Comparison of ENCODE assay signal across 8 cellular contexts in the genomic region with DNA sequence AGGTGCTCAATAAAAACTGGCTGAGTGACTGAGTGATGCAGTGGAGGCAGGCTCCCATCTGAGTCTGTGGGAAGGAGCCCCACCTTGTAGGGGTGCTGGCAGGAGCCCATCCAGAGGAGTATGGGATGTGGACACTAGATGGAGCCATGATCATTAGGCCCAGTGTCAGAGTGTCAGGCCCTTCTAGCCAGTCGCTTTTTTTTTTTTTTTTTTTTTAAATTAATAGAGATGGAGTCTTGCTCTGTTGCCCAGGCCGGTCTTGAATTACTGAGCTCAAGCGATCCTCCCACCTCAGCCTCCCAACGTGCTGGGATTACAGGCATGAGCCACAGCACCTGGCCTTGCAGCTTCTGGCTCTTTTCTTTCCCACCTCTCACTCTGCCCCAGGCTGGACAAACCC. TPM values are rescaled to one million over a fixed set of nuclear protein-coding genes. Genes with fewer than 3 reads are reported as not detected.
A peak's percentile ranks its signal among the peaks of the same experiment; 100 is the strongest.
DNase-seq lines count a peak whose midpoint lies in the region; ATAC-seq and TF ChIP-seq lines count a peak whose summit lies in the region.

No MANE protein-coding gene starts in this region.

- H3K4me1 ChIP-seq in liver (ENCODE audit: control insufficient read depth in 4 of 4, insufficient read depth in 4 of 4, low read length in 3 of 4): peaks cover 0 to 5% (median 2%) of the 10 kb centered on the region in 4 donors

- CTCF ChIA-PET in AG04450 (lab: Charles Lee): interaction anchor here (0.5 to 2.6 kb wide), 32 partner anchors 8 to 707 kb away, joined by 3 to 15 read pairs (median 4); a partner anchor contains a TSS
- CTCF ChIA-PET in activated CD4-positive, alpha-beta T cell treated with anti-CD3 and anti-CD28 coated beads for 36 hours (lab: Charles Lee): interaction anchor here (0.7 to 2.3 kb wide), 7 partner anchors 11 to 228 kb away, joined by 3 to 10 read pairs (median 4); a partner anchor contains a TSS

- H3K4me3 ChIP-seq in AG04450 (ENCODE audit: low read depth, low read length) (no peak overlapping the region), liver (ENCODE audit: low read depth in 1 of 3, low read length in 3 of 3) (no peak overlapping the region)

- peaks cover 4 to 6% (median 5%) of the 10 kb centered on the region in 4 donors for H3K36me3 ChIP-seq in liver (ENCODE audit: control insufficient read depth in 4 of 4, insufficient read depth in 3 of 4, low read depth in 1 of 4, low read length in 3 of 4)

- DNase-seq in AG04450 (ENCODE audit: low read depth, low spot score) (no peak), GM13977 (ENCODE audit: low spot score) (peak; percentile 90), NCI-H446 (lab: John Stamatoyannopoulos, UW) (peak; percentile 38 to 69), dermis blood vessel endothelial cell (peak; percentile 91)
- DNase-seq in activated CD4-positive, alpha-beta T cell treated with anti-CD3 and anti-CD28 coated beads for 36 hours: peak; percentile 76
- DNase-seq in stimulated activated naive CD4-positive, alpha-beta T cell (lab: John Stamatoyannopoulos, UW): peak; percentile 8 to 62 (median 34)

- POLR2A ChIA-PET in AG04450 (lab: Yijun Ruan, JAX): no interaction called here
- POLR2A ChIA-PET in activated CD4-positive, alpha-beta T cell treated with anti-CD3 and anti-CD28 coated beads for 36 hours (lab: Charles Lee): no interaction called here

- intact Hi-C loops in activated CD4-positive, alpha-beta T cell treated with anti-CD3 and anti-CD28 coated beads for 36 hours (cut with DNase I, micrococcal nuclease): loop anchor here (1.0 to 5.0 kb wide), 4 partner anchors 65 to 230 kb away; no protein-coding TSS in a partner anchor

- peak overlapping the region in 1 of 2 donors; percentile 34 for H3K9ac ChIP-seq in liver (ENCODE audit: low read depth in 1 of 2, low read length in 2 of 2)

- no peak overlapping the region for H3K27ac Mint-ChIP-seq in activated CD4-positive, alpha-beta T cell treated with anti-CD3 and anti-CD28 coated beads for 36 hours

- peak; percentile 71 for ATAC-seq in HG03139 (IDR thresholded peaks at IDR 0.05; ENCODE audit: unreplicated experiment)
- peak; percentile 99 for ATAC-seq in activated CD4-positive, alpha-beta T cell treated with anti-CD3 and anti-CD28 coated beads for 36 hours

- no peaks in the 10 kb centered on the region for H3K27me3 Mint-ChIP-seq in activated CD4-positive, alpha-beta T cell treated with anti-CD3 and anti-CD28 coated beads for 36 hours

- H3K27ac ChIP-seq in AG04450 (ENCODE audit: low read depth, low read length): no peak overlapping the region
- no peak overlapping the region for H3K27ac ChIP-seq in liver (ENCODE audit: low read depth in 1 of 2, low read length in 2 of 2)

- in situ Hi-C loops in GM13977 (cut with MboI; ENCODE audit: low pct_unique_long_range_greater_than_20kb, low sequenced_read_pairs, unreplicated experiment): loop anchor here (25.0 kb wide), 1 partner anchor 215 kb away; a partner anchor contains a TSS

- H3K36me3 Mint-ChIP-seq in activated CD4-positive, alpha-beta T cell treated with anti-CD3 and anti-CD28 coated beads for 36 hours (ENCODE audit: low read depth): peaks cover 5% of the 10 kb centered on the region

- no peaks in the 10 kb centered on the region for H3K9me3 Mint-ChIP-seq in activated CD4-positive, alpha-beta T cell treated with anti-CD3 and anti-CD28 coated beads for 36 hours (ENCODE audit: low read depth)

- TF ChIP-seq CTCF in AG04450 (IDR thresholded peaks at IDR 0.05; ENCODE audit: low read depth, low read length) (peak; percentile 80), GM13977 (IDR thresholded peaks at IDR 0.05; ENCODE audit: extremely low read depth, insufficient read depth, missing control alignments) (peak; percentile 78), liver (IDR thresholded peaks at IDR 0.05; ENCODE audit: low read depth, low read length, missing input control) (peak; percentile 75)

- no peaks in the 10 kb centered on the region for H3K27me3 ChIP-seq in AG04450 (ENCODE audit: control insufficient read depth, insufficient read depth, low read length)
- no peaks in the 10 kb centered on the region for H3K27me3 ChIP-seq in liver (ENCODE audit: control insufficient read depth in 4 of 4, insufficient read depth in 4 of 4, low read length in 3 of 4)

- 6% methylated on average over 4 of the region's 4 CpGs for WGBS in liver

- peaks cover 2% of the 10 kb centered on the region for H3K4me1 Mint-ChIP-seq in activated CD4-positive, alpha-beta T cell treated with anti-CD3 and anti-CD28 coated beads for 36 hours

- peak; percentile 92 to 93 for TF ChIP-seq RAD21 in liver (IDR thresholded peaks at IDR 0.05)

- H3K9me3 ChIP-seq in AG04450 (ENCODE audit: control insufficient read depth, insufficient read depth, low read length) (no peaks in the 10 kb centered on the region), liver (ENCODE audit: control insufficient read depth in 4 of 4, low read length in 3 of 4) (no peaks in the 10 kb centered on the region)

- H3K4me3 Mint-ChIP-seq in activated CD4-positive, alpha-beta T cell treated with anti-CD3 and anti-CD28 coated beads for 36 hours: no peak overlapping the region

TF ChIP-seq in liver, 16 proteins besides CTCF, POLR2A, EP300 and RAD21:
- no peak for TF ChIP-seq GABPA (IDR thresholded peaks at IDR 0.05 in 1 of 2, conservative IDR thresholded peaks at IDR 0.05 in 1 of 2)
- no peak for TF ChIP-seq RXRA (IDR thresholded peaks at IDR 0.05)
- TF ChIP-seq NR2F2 (IDR thresholded peaks at IDR 0.05): no peak
- TF ChIP-seq YY1 (IDR thresholded peaks at IDR 0.05): no peak
- no peak for TF ChIP-seq EGR1 (IDR thresholded peaks at IDR 0.05; ENCODE audit: low read depth in 2 of 2)
- no peak for TF ChIP-seq HNF4A (conservative IDR thresholded peaks at IDR 0.05)
- TF ChIP-seq, protein P1, sequence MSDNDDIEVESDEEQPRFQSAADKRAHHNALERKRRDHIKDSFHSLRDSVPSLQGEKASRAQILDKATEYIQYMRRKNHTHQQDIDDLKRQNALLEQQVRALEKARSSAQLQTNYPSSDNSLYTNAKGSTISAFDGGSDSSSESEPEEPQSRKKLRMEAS (IDR thresholded peaks at IDR 0.05): no peak
- TF ChIP-seq, protein P2, sequence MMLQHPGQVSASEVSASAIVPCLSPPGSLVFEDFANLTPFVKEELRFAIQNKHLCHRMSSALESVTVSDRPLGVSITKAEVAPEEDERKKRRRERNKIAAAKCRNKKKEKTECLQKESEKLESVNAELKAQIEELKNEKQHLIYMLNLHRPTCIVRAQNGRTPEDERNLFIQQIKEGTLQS (IDR thresholded peaks at IDR 0.05): no peak
- no peak for TF ChIP-seq SP1 (IDR thresholded peaks at IDR 0.05)
- no peak for TF ChIP-seq JUND (IDR thresholded peaks at IDR 0.05)
- TF ChIP-seq HNF4G (IDR thresholded peaks at IDR 0.05): no peak
- no peak for TF ChIP-seq FOXA1 (IDR thresholded peaks at IDR 0.05)

RNA-seq across cellular contexts. Expression of a gene that starts 11.5 kb away (rescaled TPM):
- polyA plus RNA-seq in AG04450 (2011; rRNA removed) (9.0 and 11.3 TPM in 2 replicates), liver (10 to 100 TPM; 16.0 to 18.1 TPM)
- 7.7 and 8.2 TPM in 2 replicates for polyA minus RNA-seq in AG04450 (2011; rRNA and poly(A)+ RNA removed)
- 10 to 100 TPM; 23.4 to 25.7 TPM for total RNA-seq in activated CD4-positive, alpha-beta T cell treated with anti-CD3 and anti-CD28 coated beads for 36 hours
- total RNA-seq in dermis blood vessel endothelial cell (25.0 and 28.3 TPM in 2 replicates), liver (10 to 100 TPM; 10.6 to 13.8 TPM)

RNA-seq across cellular contexts. Expression of a gene that starts 11.7 kb away (rescaled TPM):
- polyA plus RNA-seq in AG04450 (2011; rRNA removed): 26.9 and 32.1 TPM in 2 replicates
- polyA minus RNA-seq in AG04450 (2011; rRNA and poly(A)+ RNA removed): 30.7 and 32.0 TPM in 2 replicates
- 100 to 1,000 TPM; 118 to 132 TPM for total RNA-seq in activated CD4-positive, alpha-beta T cell treated with anti-CD3 and anti-CD28 coated beads for 36 hours
- 44.7 and 49.0 TPM in 2 replicates for total RNA-seq in dermis blood vessel endothelial cell
- 10 to 100 TPM; 20.2 to 20.5 TPM for total RNA-seq in liver
- 10 to 100 TPM; 22.8 to 28.4 TPM for polyA plus RNA-seq in liver

RNA-seq across cellular contexts. Expression of a gene that starts 24.3 kb away (rescaled TPM):
- polyA plus RNA-seq in AG04450 (2011; rRNA removed) (10.9 and 11.9 TPM in 2 replicates), liver (10 to 100 TPM in 1 of 2 donors, 1 to 10 TPM in 1; 8.6 to 16.4 TPM)
- polyA minus RNA-seq in AG04450 (2011; rRNA and poly(A)+ RNA removed): 11.9 and 14.6 TPM in 2 replicates
- total RNA-seq in activated CD4-positive, alpha-beta T cell treated with anti-CD3 and anti-CD28 coated beads for 36 hours: 10 to 100 TPM; 35.5 to 37.0 TPM
- total RNA-seq in dermis blood vessel endothelial cell (11.2 and 15.1 TPM in 2 replicates), liver (10 to 100 TPM; 11.1 to 19.2 TPM)

RNA-seq across cellular contexts. Expression of a gene that starts 47.5 kb away (rescaled TPM):
- polyA plus RNA-seq in AG04450 (2011; rRNA removed) (not detected in 2 replicates), liver (under 1 TPM in 1 of 2 donors, not detected in 1; 0.18 TPM)
- polyA minus RNA-seq in AG04450 (2011; rRNA and poly(A)+ RNA removed): not detected in 2 replicates
- 1 to 10 TPM in 1 of 2 experiments, under 1 TPM in 1; 0.86 to 1.1 TPM for total RNA-seq in activated CD4-positive, alpha-beta T cell treated with anti-CD3 and anti-CD28 coated beads for 36 hours
- total RNA-seq in dermis blood vessel endothelial cell (not detected in 2 replicates), liver (under 1 TPM in 1 of 2 donors, not detected in 1; 0.19 TPM)
